Comparison of ENCODE assay signal across 1 cellular context in genomic region chr9:136374183-136374575, GRCh38.
TF ChIP-seq lines count a peak whose summit lies in the region.

No MANE protein-coding gene starts in this region.

TF ChIP-seq in WTC11, 78 proteins besides CTCF, POLR2A, EP300 and RAD21 (continued from another document):
- TF ChIP-seq, protein P1, sequence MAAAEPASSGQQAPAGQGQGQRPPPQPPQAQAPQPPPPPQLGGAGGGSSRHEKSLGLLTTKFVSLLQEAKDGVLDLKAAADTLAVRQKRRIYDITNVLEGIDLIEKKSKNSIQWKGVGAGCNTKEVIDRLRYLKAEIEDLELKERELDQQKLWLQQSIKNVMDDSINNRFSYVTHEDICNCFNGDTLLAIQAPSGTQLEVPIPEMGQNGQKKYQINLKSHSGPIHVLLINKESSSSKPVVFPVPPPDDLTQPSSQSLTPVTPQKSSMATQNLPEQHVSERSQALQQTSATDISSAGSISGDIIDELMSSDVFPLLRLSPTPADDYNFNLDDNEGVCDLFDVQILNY (CRISPR knock-in tag; IDR thresholded peaks at IDR 0.05) = no peak
- TF ChIP-seq NR1H2 (CRISPR knock-in tag; IDR thresholded peaks at IDR 0.05) (no peak), ELF4 (CRISPR knock-in tag; IDR thresholded peaks at IDR 0.05; ENCODE audit: low read depth) (no peak), GTF2I (CRISPR knock-in tag; conservative IDR thresholded peaks at IDR 0.05) (no peak), ATF2 (CRISPR knock-in tag; IDR thresholded peaks at IDR 0.05; ENCODE audit: borderline replicate concordance, low read depth) (no peak)
- TF ChIP-seq, protein P2, sequence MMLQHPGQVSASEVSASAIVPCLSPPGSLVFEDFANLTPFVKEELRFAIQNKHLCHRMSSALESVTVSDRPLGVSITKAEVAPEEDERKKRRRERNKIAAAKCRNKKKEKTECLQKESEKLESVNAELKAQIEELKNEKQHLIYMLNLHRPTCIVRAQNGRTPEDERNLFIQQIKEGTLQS (CRISPR knock-in tag; conservative IDR thresholded peaks at IDR 0.05) = no peak
